29 cellular contexts compared by ENCODE assay signal in genomic region chr6:95469511-95469910, GRCh38.
"Had no signal": no experiment of that assay in that cellular context is flagged by ENCODE, and none has a peak within 500 bp of the region (broad histone marks: within the 10 kb centered on the region; RNA-seq: fewer than 3 reads in every experiment).

No MANE protein-coding gene starts in this region.

- H3K27me3 ChIP-seq: left lung, pancreas, sigmoid colon, spleen, tibial nerve, uterus had no signal

- H3K4me3 ChIP-seq: left lung, lower lobe of right lung, pancreas, prostate gland, sigmoid colon, spleen, tibial nerve, uterus had no signal

- ATAC-seq: left colon; left lung; lower lobe of right lung; naive thymus-derived CD8-positive, alpha-beta T cell; pancreas; right cardiac atrium; stimulated activated effector memory CD8-positive, alpha-beta T cell treated with anti-CD3 and anti-CD28 coated beads, Interleukin-12 subunit alpha, Interleukin-12 subunit beta, amount 100 ng/mL, for 72 hours had no signal

- FAIRE-seq: islet of Langerhans, kidney, pancreas, small intestine had no signal

- H3K36me3 Mint-ChIP-seq: immature natural killer cell; naive thymus-derived CD8-positive, alpha-beta T cell; stimulated activated effector memory CD8-positive, alpha-beta T cell treated with anti-CD3 and anti-CD28 coated beads, Interleukin-12 subunit alpha, Interleukin-12 subunit beta, amount 100 ng/mL, for 72 hours; type B pancreatic cell had no signal

- H3K4me3 Mint-ChIP-seq: immature natural killer cell; naive thymus-derived CD8-positive, alpha-beta T cell; nephron; neural crest cell; stimulated activated effector memory CD8-positive, alpha-beta T cell treated with anti-CD3 and anti-CD28 coated beads, Interleukin-12 subunit alpha, Interleukin-12 subunit beta, amount 100 ng/mL, for 72 hours; stimulated activated naive CD8-positive, alpha-beta T cell treated with anti-CD3 and anti-CD28 coated beads, Interleukin-15, Interleukin-2, amounts not matched to agents 100 ng/mL and 50 ng/mL, for 24 hours; type B pancreatic cell had no signal

- DNase-seq: hypothalamus; immature natural killer cell; kidney; left colon; left lung; lower lobe of right lung; mammary epithelial cell; mesenchymal stem cell; naive thymus-derived CD8-positive, alpha-beta T cell; nucleus accumbens; pancreas; posterior cingulate gyrus; retina; right cardiac atrium; sigmoid colon; small intestine; spleen; stimulated activated CD4-positive, alpha-beta T cell treated with anti-CD3 and anti-CD28 coated beads, Interleukin-4, amount 100 ng/mL, for 24 hours; stimulated activated naive CD4-positive, alpha-beta T cell; substantia nigra; uterus had no signal

- H3K4me1 Mint-ChIP-seq: immature natural killer cell; naive thymus-derived CD8-positive, alpha-beta T cell; nephron; neural crest cell; stimulated activated effector memory CD8-positive, alpha-beta T cell treated with anti-CD3 and anti-CD28 coated beads, Interleukin-12 subunit alpha, Interleukin-12 subunit beta, amount 100 ng/mL, for 72 hours had no signal

- H3K27ac ChIP-seq: left lung, lower lobe of right lung, pancreas, prostate gland, sigmoid colon, spleen, tibial nerve, uterus had no signal

- H3K9me3 ChIP-seq: lower lobe of right lung, pancreas, prostate gland, sigmoid colon, spleen, tibial nerve, uterus had no signal

- H3K27me3 Mint-ChIP-seq: type B pancreatic cell had no signal

- H3K36me3 ChIP-seq: left lung, lower lobe of right lung, pancreas, prostate gland, sigmoid colon, spleen, tibial nerve, uterus had no signal

- H3K4me1 ChIP-seq: left lung, lower lobe of right lung, pancreas, prostate gland, sigmoid colon, spleen, tibial nerve, uterus had no signal

- H3K27ac Mint-ChIP-seq: immature natural killer cell; naive thymus-derived CD8-positive, alpha-beta T cell; nephron; stimulated activated effector memory CD8-positive, alpha-beta T cell treated with anti-CD3 and anti-CD28 coated beads, Interleukin-12 subunit alpha, Interleukin-12 subunit beta, amount 100 ng/mL, for 72 hours; stimulated activated naive CD8-positive, alpha-beta T cell treated with anti-CD3 and anti-CD28 coated beads, Interleukin-15, Interleukin-2, amounts not matched to agents 100 ng/mL and 50 ng/mL, for 24 hours; type B pancreatic cell had no signal

- H3K9me3 Mint-ChIP-seq: nephron; stimulated activated effector memory CD8-positive, alpha-beta T cell treated with anti-CD3 and anti-CD28 coated beads, Interleukin-12 subunit alpha, Interleukin-12 subunit beta, amount 100 ng/mL, for 72 hours; stimulated activated naive CD8-positive, alpha-beta T cell treated with anti-CD3 and anti-CD28 coated beads, Interleukin-15, Interleukin-2, amounts not matched to agents 100 ng/mL and 50 ng/mL, for 24 hours; type B pancreatic cell had no signal
